12 cellular contexts compared by ENCODE assay signal in the genomic region with DNA sequence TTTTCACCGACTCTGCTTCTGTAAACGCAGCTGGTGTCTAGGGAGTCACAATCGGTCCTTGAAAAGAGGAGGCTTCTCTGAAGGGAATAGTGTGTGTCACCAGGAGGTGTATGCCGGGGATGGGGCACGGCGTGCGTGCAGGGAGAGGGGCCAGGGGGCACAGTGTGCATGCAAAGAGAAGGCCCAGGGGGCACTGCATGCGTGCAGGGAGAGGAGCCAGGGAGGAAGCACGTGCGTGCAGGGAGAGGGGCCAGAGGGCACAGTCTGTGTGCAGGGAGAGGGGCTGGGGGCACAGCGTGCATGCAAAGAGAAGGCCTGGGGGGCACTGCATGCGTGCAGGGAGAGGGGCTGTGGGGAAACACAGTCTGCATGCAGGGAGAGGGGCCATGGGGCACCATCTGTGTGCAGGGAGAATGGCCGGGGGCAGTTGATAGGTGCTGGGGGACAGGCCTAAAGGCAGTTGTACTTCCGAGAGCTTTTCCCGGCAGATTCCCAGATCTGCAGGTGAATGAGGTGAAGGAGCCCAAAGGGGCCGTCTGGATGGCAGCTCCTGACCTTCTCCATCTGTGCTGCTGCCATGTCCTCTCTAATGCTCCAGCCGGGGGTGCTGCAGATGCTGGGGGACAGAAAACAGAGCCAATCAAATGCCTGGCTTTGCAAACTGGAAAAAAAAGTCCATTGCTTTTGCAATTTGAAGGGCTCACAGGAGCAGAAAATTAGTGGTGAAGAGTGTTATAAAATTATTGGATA. TPM values are rescaled to one million over a fixed set of nuclear protein-coding genes. Genes with fewer than 3 reads are reported as not detected.
DNase-seq lines count a peak whose midpoint lies in the region; ATAC-seq and TF ChIP-seq lines count a peak whose summit lies in the region.
"Had no signal": no experiment of that assay in that cellular context is flagged by ENCODE, and none has a peak within 500 bp of the region (broad histone marks: within the 10 kb centered on the region; RNA-seq: fewer than 3 reads in every experiment).

No MANE protein-coding gene starts in this region.

- H3K36me3 ChIP-seq in heart left ventricle = no peaks in the 10 kb centered on the region
- H3K36me3 ChIP-seq: brain microvascular endothelial cell, tibial artery had no signal

- DNase-seq in heart left ventricle (no peak), left ventricle myocardium superior (no peak), NCI-H2081 treated with DMSO at 0.1 percent for 48 hours (lab: John Stamatoyannopoulos, UW) (peak; percentile 56), glutamatergic neuron (no peak), foreskin fibroblast (no peak)
- DNase-seq: activated B cell treated with CpG ODN at 0.5 μM for 24 hours, brain microvascular endothelial cell had no signal

- no peak overlapping the region for H3K4me3 Mint-ChIP-seq in glutamatergic neuron (ENCODE audit: unreplicated experiment)
- H3K4me3 Mint-ChIP-seq: activated B cell treated with CpG ODN at 0.5 μM for 24 hours, IgD-negative memory B cell had no signal

- ATAC-seq in heart left ventricle = peak in 1 of 4 donors; percentile 1
- ATAC-seq in left ventricle myocardium superior = no peak
- no peak for ATAC-seq in HG03520 (IDR thresholded peaks at IDR 0.05; ENCODE audit: unreplicated experiment)
- no peak for ATAC-seq in activated CD4-positive, CD25-positive, alpha-beta regulatory T cell treated with anti-CD3 and anti-CD28 coated beads, Interleukin-2, amount 50 U/mL, for 24 hours

- H3K9me3 ChIP-seq in heart left ventricle = no peaks in the 10 kb centered on the region
- H3K9me3 ChIP-seq: tibial artery had no signal

- TF ChIP-seq CTCF in heart left ventricle (IDR thresholded peaks at IDR 0.05) = no peak
- no peak for TF ChIP-seq CTCF in glutamatergic neuron (IDR thresholded peaks at IDR 0.05; ENCODE audit: partially characterized antibody, unreplicated experiment)
- TF ChIP-seq CTCF in foreskin fibroblast (IDR thresholded peaks at IDR 0.05; ENCODE audit: low read depth, low read length) = no peak

- no peak for TF ChIP-seq POLR2A in heart left ventricle (IDR thresholded peaks at IDR 0.05)

- H3K27me3 Mint-ChIP-seq in glutamatergic neuron (ENCODE audit: unreplicated experiment) = peaks cover 6% of the 10 kb centered on the region
- H3K27me3 Mint-ChIP-seq: activated B cell treated with CpG ODN at 0.5 μM for 24 hours, IgD-negative memory B cell had no signal

- intact Hi-C loops in heart left ventricle (cut with DNase I) (loop anchor here in 4 of 10 donors (5.0 kb wide), 1 partner anchor 34 kb away; a partner anchor contains a TSS), left ventricle myocardium superior (cut with micrococcal nuclease) (no loop called here)

- H3K4me1 Mint-ChIP-seq in glutamatergic neuron (ENCODE audit: low read depth, unreplicated experiment) = peaks cover 42% of the 10 kb centered on the region

- H3K27ac Mint-ChIP-seq in glutamatergic neuron (ENCODE audit: unreplicated experiment) = peak overlapping the region; percentile 73
- H3K27ac Mint-ChIP-seq: activated B cell treated with CpG ODN at 0.5 μM for 24 hours, IgD-negative memory B cell had no signal

- H3K36me3 Mint-ChIP-seq in glutamatergic neuron (ENCODE audit: unreplicated experiment) = peaks cover 3% of the 10 kb centered on the region

- H3K27ac ChIP-seq in heart left ventricle (peak overlapping the region; percentile 22 to 95 (median 86)), temporal lobe (ENCODE audit: low read depth, low read length) (peak overlapping the region; percentile 57)
- H3K27ac ChIP-seq: brain microvascular endothelial cell, tibial artery had no signal

- H3K9me3 Mint-ChIP-seq in glutamatergic neuron (ENCODE audit: unreplicated experiment) = peaks cover 4% of the 10 kb centered on the region
- H3K9me3 Mint-ChIP-seq: activated B cell treated with CpG ODN at 0.5 μM for 24 hours, IgD-negative memory B cell had no signal

- H3K4me3 ChIP-seq in heart left ventricle (peak overlapping the region in 5 of 12 donors; percentile 9 to 38 (median 15)), foreskin fibroblast (ENCODE audit: low read depth in 1 of 2, low read length in 2 of 2) (no peak overlapping the region)
- H3K4me3 ChIP-seq: tibial artery had no signal

- no peaks in the 10 kb centered on the region for H3K27me3 ChIP-seq in heart left ventricle
- H3K27me3 ChIP-seq: brain microvascular endothelial cell, tibial artery had no signal

- WGBS in heart left ventricle, 4 donors = 44 to 63% (median 51%) methylated on average over 17 of the region's 17 CpGs

- peaks cover 5 to 90% (median 53%) of the 10 kb centered on the region in 12 donors for H3K4me1 ChIP-seq in heart left ventricle

RNA-seq across cellular contexts. Expression of a gene that starts 36.4 kb away (rescaled TPM):
- total RNA-seq in heart left ventricle (100 to 1,000 TPM in 5 of 9 donors, 10 to 100 TPM in 4; 51.4 to 146 (median 110) TPM), left ventricle myocardium superior (102 TPM), glutamatergic neuron (ENCODE audit: unreplicated experiment) (127 TPM), temporal lobe (6.6 TPM)
- 10 to 100 TPM; 20.5 to 91.2 TPM for polyA plus RNA-seq in heart left ventricle
